9 cellular contexts compared by ENCODE assay signal in genomic region chr10:16545126-16545736, GRCh38. TPM values are rescaled to one million over a fixed set of nuclear protein-coding genes. Genes with fewer than 3 reads are reported as not detected.
DNase-seq lines count a peak whose midpoint lies in the region; ATAC-seq and TF ChIP-seq lines count a peak whose summit lies in the region.
"Had no signal": no experiment of that assay in that cellular context is flagged by ENCODE, and none has a peak within 500 bp of the region (broad histone marks: within the 10 kb centered on the region; RNA-seq: fewer than 3 reads in every experiment).

No MANE protein-coding gene starts in this region.

- no peaks in the 10 kb centered on the region for H3K36me3 Mint-ChIP-seq in activated T-helper 17 cell treated with anti-CD3 and anti-CD28 coated beads, Interleukin-2, amount 50 U/mL, for 72 hours (ENCODE audit: low read depth)

- DNase-seq in DMS53 treated with DMSO at 0.1 percent for 48 hours (lab: John Stamatoyannopoulos, UW; ENCODE audit: unreplicated experiment), result peak; percentile 78
- DNase-seq in LNCaP clone FGC (ENCODE audit: low read depth), result peak; percentile 64
- DNase-seq in iPS-NIHi11 (ENCODE audit: low spot score), result peak; percentile 72
- no peak for DNase-seq in NCI-H345 treated with DMSO at 0.1 percent for 48 hours (lab: John Stamatoyannopoulos, UW; ENCODE audit: unreplicated experiment)
- no peak for DNase-seq in lower leg skin (ENCODE audit: low spot score in 2 of 2)
- DNase-seq: activated B cell treated with CpG ODN at 0.5 μM for 24 hours had no signal

- H3K4me3 Mint-ChIP-seq in activated T-helper 17 cell treated with anti-CD3 and anti-CD28 coated beads, Interleukin-2, amount 50 U/mL, for 72 hours, result no peak overlapping the region
- H3K4me3 Mint-ChIP-seq: activated B cell treated with CpG ODN at 0.5 μM for 24 hours had no signal

- ATAC-seq in GM19467 (IDR thresholded peaks at IDR 0.05; ENCODE audit: unreplicated experiment) (peak; percentile 59), HG03135 (IDR thresholded peaks at IDR 0.05; ENCODE audit: unreplicated experiment) (no peak)
- peak; percentile 29 for ATAC-seq in activated T-helper 17 cell treated with anti-CD3 and anti-CD28 coated beads, Interleukin-2, amount 50 U/mL, for 72 hours (replicated peaks)

- TF ChIP-seq CTCF in LNCaP clone FGC (IDR thresholded peaks at IDR 0.05; ENCODE audit: control insufficient read depth, extremely low read depth, insufficient read depth) (peak; percentile 86), lower leg skin (IDR thresholded peaks at IDR 0.05) (no peak)

- peaks cover 30% of the 10 kb centered on the region for H3K27me3 Mint-ChIP-seq in activated T-helper 17 cell treated with anti-CD3 and anti-CD28 coated beads, Interleukin-2, amount 50 U/mL, for 72 hours

- WGBS in lower leg skin, 2 donors, result 34 to 38% methylated on average over 7 of the region's 7 CpGs

- intact Hi-C loops in lower leg skin (cut with DNase I; ENCODE audit: low total_unique reads), result no loop called here

- no peaks in the 10 kb centered on the region for H3K9me3 Mint-ChIP-seq in activated T-helper 17 cell treated with anti-CD3 and anti-CD28 coated beads, Interleukin-2, amount 50 U/mL, for 72 hours
- H3K9me3 Mint-ChIP-seq: activated B cell treated with CpG ODN at 0.5 μM for 24 hours had no signal

- H3K4me3 ChIP-seq in LNCaP clone FGC (ENCODE audit: low read depth, low read length) (no peak overlapping the region), lower leg skin (ENCODE audit: low read depth, poor library complexity, severe bottlenecking) (no peak overlapping the region)

- TF ChIP-seq POLR2A in lower leg skin (IDR thresholded peaks at IDR 0.05), result no peak

- peaks cover 3% of the 10 kb centered on the region for H3K4me1 Mint-ChIP-seq in activated T-helper 17 cell treated with anti-CD3 and anti-CD28 coated beads, Interleukin-2, amount 50 U/mL, for 72 hours
- H3K4me1 Mint-ChIP-seq: activated B cell treated with CpG ODN at 0.5 μM for 24 hours had no signal

- no peak overlapping the region for H3K27ac Mint-ChIP-seq in activated T-helper 17 cell treated with anti-CD3 and anti-CD28 coated beads, Interleukin-2, amount 50 U/mL, for 72 hours
- H3K27ac Mint-ChIP-seq: activated B cell treated with CpG ODN at 0.5 μM for 24 hours had no signal

RNA-seq across cellular contexts. Expression of gene C1QL3, which starts 23.6 kb away (rescaled TPM):
- under 1 TPM in 1 of 2 donors, not detected in 1; 0.13 TPM for total RNA-seq in activated T-helper 17 cell treated with anti-CD3 and anti-CD28 coated beads, Interleukin-2, amount 50 U/mL, for 72 hours
- total RNA-seq in lower leg skin, result under 1 TPM in 1 of 4 donors, not detected in 3; 0.79 TPM
- total RNA-seq: activated B cell treated with CpG ODN at 0.5 μM for 24 hours had no signal

Comparison
In these comparisons a context has a peak if more than half of its experiments do, and no peak if none do; other contexts are left out.
1. DNase-seq: peak in DMS53 treated with DMSO at 0.1 percent for 48 hours (single experiment), LNCaP clone FGC (single experiment) and iPS-NIHi11 (single experiment); none in NCI-H345 treated with DMSO at 0.1 percent for 48 hours (single experiment) and lower leg skin (0 of 2).